ENCODE assay signal across 9 cellular contexts in the genomic region with DNA sequence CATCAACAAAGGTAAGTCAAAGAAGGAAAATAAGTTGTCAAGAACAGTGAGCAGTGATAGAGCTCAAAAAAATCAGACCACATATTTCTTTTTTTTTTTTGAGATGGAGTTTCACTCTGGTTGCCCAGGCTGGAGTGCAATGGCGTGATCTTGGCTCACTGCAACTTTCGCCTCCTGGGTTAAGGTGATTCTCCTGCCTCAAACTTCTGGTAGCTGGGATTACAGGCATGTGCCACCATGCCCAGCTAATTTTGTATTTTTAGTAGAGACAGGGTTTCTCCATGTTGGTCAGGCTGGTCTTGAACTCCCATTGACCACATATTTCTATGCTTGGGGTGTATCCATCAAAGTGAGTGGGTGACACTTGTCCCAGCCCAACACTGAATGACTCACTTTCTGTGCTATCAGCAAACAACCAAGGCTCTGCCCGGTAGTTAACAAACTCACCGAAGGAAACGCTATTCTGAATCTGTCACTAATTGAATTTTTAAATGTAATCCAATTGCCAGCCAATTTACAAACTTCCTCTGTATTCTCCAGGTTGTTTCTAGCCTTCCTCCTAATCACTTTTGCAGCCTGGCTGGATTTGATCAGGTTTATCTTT. TPM values are rescaled to one million over a fixed set of nuclear protein-coding genes. Genes with fewer than 3 reads are reported as not detected.
DNase-seq lines count a peak whose midpoint lies in the region; ATAC-seq, FAIRE-seq and TF ChIP-seq lines count a peak whose summit lies in the region.
"Had no signal": no experiment of that assay in that cellular context is flagged by ENCODE, and none has a peak within 500 bp of the region (broad histone marks: within the 10 kb centered on the region; RNA-seq: fewer than 3 reads in every experiment).

No MANE protein-coding gene starts in this region.

- TF ChIP-seq CTCF in progenitor cell of endocrine pancreas (IDR thresholded peaks at IDR 0.05; ENCODE audit: unreplicated experiment): no peak

- ATAC-seq in GM18868 (IDR thresholded peaks at IDR 0.05; ENCODE audit: unreplicated experiment): peak; percentile 77
- ATAC-seq in GM21825 (IDR thresholded peaks at IDR 0.05; ENCODE audit: unreplicated experiment): peak; percentile 57
- peak in 1 of 2 donors; percentile 41 for ATAC-seq in naive B cell (ENCODE audit: low read depth in 2 of 2)

- peaks cover 19 to 41% (median 31%) of the 10 kb centered on the region in 3 donors for H3K4me1 Mint-ChIP-seq in naive B cell
- H3K4me1 Mint-ChIP-seq in progenitor cell of endocrine pancreas (ENCODE audit: low read depth): peaks cover 16% of the 10 kb centered on the region

- H3K27me3 Mint-ChIP-seq in naive B cell: peaks cover 0 to 25% (median 14%) of the 10 kb centered on the region in 3 donors
- no peaks in the 10 kb centered on the region for H3K27me3 Mint-ChIP-seq in progenitor cell of endocrine pancreas

- TF ChIP-seq POLR2A in GM12891 (IDR thresholded peaks at IDR 0.05; ENCODE audit: low read depth, low read length): no peak

- H3K4me1 ChIP-seq in SJSA1 (replicated peaks): peaks cover 53% of the 10 kb centered on the region

- peak overlapping the region in 4 of 8 donors; percentile 20 to 68 (median 30) for H3K4me3 Mint-ChIP-seq in naive B cell
- no peak overlapping the region for H3K4me3 Mint-ChIP-seq in progenitor cell of endocrine pancreas (ENCODE audit: low read depth)

- H3K36me3 Mint-ChIP-seq in naive B cell (peaks cover 0 to 27% of the 10 kb centered on the region in 2 donors), progenitor cell of endocrine pancreas (ENCODE audit: insufficient read depth) (peaks cover 4% of the 10 kb centered on the region)

- no peaks in the 10 kb centered on the region for H3K36me3 ChIP-seq in SJSA1
- H3K36me3 ChIP-seq: neutrophil had no signal

- DNase-seq in SJSA1 (ENCODE audit: low read depth in 1 of 2, low spot score in 2 of 2) (peak in 1 of 2 experiments; percentile 27), naive B cell (no peak), dedifferentiated amniotic fluid mesenchymal stem cell (ENCODE audit: extremely low spot score) (no peak), progenitor cell of endocrine pancreas (ENCODE audit: low spot score, unreplicated experiment) (no peak), GM12891 (ENCODE audit: insufficient read length, low spot score) (no peak)
- DNase-seq: NCI-H1105 treated with DMSO at 0.1 percent for 48 hours had no signal

- peak overlapping the region; percentile 11; the same call in 1 of the 2 replicates for H3K27ac ChIP-seq in SJSA1
- H3K27ac ChIP-seq: neutrophil had no signal

- no peaks in the 10 kb centered on the region for H3K9me3 ChIP-seq in SJSA1 (replicated peaks)
- H3K9me3 ChIP-seq: neutrophil had no signal

- FAIRE-seq in GM12891 (lab: Jason Lieb, UNC): no peak

- H3K9me3 Mint-ChIP-seq in naive B cell (peaks cover 3 to 20% (median 10%) of the 10 kb centered on the region in 7 donors), progenitor cell of endocrine pancreas (ENCODE audit: low read depth) (peaks cover 20% of the 10 kb centered on the region)

- H3K27ac Mint-ChIP-seq in naive B cell (peak overlapping the region; percentile 24 to 99 (median 88)), progenitor cell of endocrine pancreas (no peak overlapping the region)

- H3K27me3 ChIP-seq in SJSA1 (replicated peaks): no peaks in the 10 kb centered on the region

- H3K4me3 ChIP-seq in SJSA1: no peak overlapping the region

TF ChIP-seq in GM12891, 5 proteins besides CTCF, POLR2A, EP300 and RAD21:
- no peak for TF ChIP-seq PAX5 (IDR thresholded peaks at IDR 0.05; ENCODE audit: insufficient read depth, low read length, severe bottlenecking)
TF ChIP-seq in GM12891: peak in this region for 0.

RNA-seq across cellular contexts. Expression of a gene that starts 19.6 kb away (rescaled TPM):
- 4.0 and 6.6 TPM in 2 replicates for total RNA-seq in SJSA1 (2014; rRNA removed; shearing (Covaris generic))
- polyA plus RNA-seq in naive B cell (ENCODE audit: low read depth in 6 of 6): 10 to 100 TPM; 11.9 to 20.8 (median 15.9) TPM
- total RNA-seq in progenitor cell of endocrine pancreas: 39.4 and 41.4 TPM in 2 replicates
- polyA plus RNA-seq in GM12891 (2012; ENCODE audit: low read depth, missing spikeins): 22.3 TPM
